ENCODE assay signal across 18 cellular contexts in the genomic region with DNA sequence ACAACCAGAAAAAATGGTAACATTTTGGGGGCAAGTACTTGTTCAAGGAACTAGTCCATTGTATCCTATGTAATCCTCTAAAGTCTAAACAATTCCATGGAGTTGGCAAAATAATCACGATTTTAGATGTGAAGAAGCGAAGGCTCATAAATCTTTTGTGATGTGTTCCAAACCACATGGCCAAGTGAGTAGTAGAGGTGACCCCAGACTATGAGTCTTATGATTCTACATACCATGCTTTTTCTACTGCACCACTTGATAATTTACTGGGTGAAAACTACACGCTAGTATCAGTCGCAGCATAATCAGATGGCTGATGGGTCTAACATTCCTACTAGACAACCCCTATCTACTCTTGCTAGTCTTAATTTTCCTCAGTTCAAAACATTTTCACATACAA.
DNase-seq lines count a peak whose midpoint lies in the region; ATAC-seq and TF ChIP-seq lines count a peak whose summit lies in the region.
"Had no signal": no experiment of that assay in that cellular context is flagged by ENCODE, and none has a peak within 500 bp of the region (broad histone marks: within the 10 kb centered on the region; RNA-seq: fewer than 3 reads in every experiment).

No MANE protein-coding gene starts in this region.

- TF ChIP-seq POLR2A in esophagus muscularis mucosa (IDR thresholded peaks at IDR 0.05; ENCODE audit: low read depth), result no peak

- H2AFZ ChIP-seq in ACC112 (ENCODE audit: low read length, unreplicated experiment), result no peak overlapping the region
- no peak overlapping the region for H2AFZ ChIP-seq in mesenchymal stem cell (ENCODE audit: low read depth, low read length)

- H3K4me3 ChIP-seq in ACC112 (ENCODE audit: low read depth, low read length) (no peak overlapping the region), esophagus muscularis mucosa (no peak overlapping the region), mesenchymal stem cell (ENCODE audit: insufficient read depth in 1 of 2, low read depth in 1 of 2, low read length in 2 of 2) (no peak overlapping the region), mesendoderm (ENCODE audit: low read length) (no peak overlapping the region), right cardiac atrium (ENCODE audit: low read length) (no peak overlapping the region)
- H3K4me3 ChIP-seq: MG63 had no signal

- WGBS in esophagus muscularis mucosa, result 71% methylated on average over 4 of the region's 4 CpGs
- 58% methylated on average over 3 of the region's 4 CpGs for WGBS in mesenchymal stem cell
- no CpG with 5 or more reads among the region's 4 CpGs for WGBS in mesendoderm (ENCODE audit: extremely low coverage, insufficient coverage, low lambda C conversion rate)
- 90% methylated on average over 4 of the region's 4 CpGs for WGBS in right cardiac atrium

- H3K4me2 ChIP-seq in mesenchymal stem cell (ENCODE audit: low read length, poor library complexity, severe bottlenecking), result no peak overlapping the region
- H3K4me2 ChIP-seq in mesendoderm (ENCODE audit: low read length), result no peak overlapping the region

- H4K8ac ChIP-seq in mesenchymal stem cell (ENCODE audit: low read length), result no peak overlapping the region
- H4K8ac ChIP-seq in mesendoderm (ENCODE audit: low read depth, low read length), result no peak overlapping the region

- H3K79me2 ChIP-seq in ACC112 (ENCODE audit: control insufficient read depth, insufficient read depth, low read length, unreplicated experiment) (no peaks in the 10 kb centered on the region), mesendoderm (ENCODE audit: control insufficient read depth, insufficient read depth, low read length) (no peaks in the 10 kb centered on the region)

- no peak overlapping the region for H2BK120ac ChIP-seq in mesenchymal stem cell (ENCODE audit: low read depth, low read length)
- no peak overlapping the region for H2BK120ac ChIP-seq in mesendoderm (ENCODE audit: low read depth, low read length)

- H3K23ac ChIP-seq in mesenchymal stem cell (ENCODE audit: low read length in 2 of 2) (no peak overlapping the region), mesendoderm (ENCODE audit: low read length) (no peak overlapping the region)

- H3K56ac ChIP-seq in mesendoderm (ENCODE audit: low read length), result no peak overlapping the region

- H2BK15ac ChIP-seq in mesenchymal stem cell (ENCODE audit: low read depth, poor library complexity, severe bottlenecking) (no peak overlapping the region), mesendoderm (replicated peaks; ENCODE audit: low read depth) (no peak overlapping the region)

- H3K18ac ChIP-seq in mesenchymal stem cell (ENCODE audit: low read depth in 1 of 2, low read length in 2 of 2), result peak overlapping the region in 1 of 2 experiments; percentile 30
- H3K18ac ChIP-seq in mesendoderm (ENCODE audit: low read length), result no peak overlapping the region

- H3K9ac ChIP-seq in mesenchymal stem cell (ENCODE audit: low read length) (no peak overlapping the region), mesendoderm (ENCODE audit: low read length) (no peak overlapping the region)

- H2BK5ac ChIP-seq in mesenchymal stem cell (ENCODE audit: low read depth, low read length, poor library complexity, severe bottlenecking) (no peak overlapping the region), mesendoderm (ENCODE audit: low read length) (no peak overlapping the region)

- H3K4ac ChIP-seq in mesenchymal stem cell (ENCODE audit: low read depth in 1 of 2, low read length in 2 of 2), result no peak overlapping the region
- H3K4ac ChIP-seq in mesendoderm (ENCODE audit: low read depth, low read length), result no peak overlapping the region

- peak overlapping the region; percentile 40; the same call in 1 of the 2 replicates for H3K27ac ChIP-seq in ACC112 (ENCODE audit: low read depth, low read length)
- H3K27ac ChIP-seq in esophagus muscularis mucosa (replicated peaks in 1 of 4), result peak overlapping the region; percentile 11 to 42 (median 36)
- peak overlapping the region; percentile 67 for H3K27ac ChIP-seq in mesenchymal stem cell (ENCODE audit: low read length, poor library complexity, severe bottlenecking)
- no peak overlapping the region for H3K27ac ChIP-seq in mesendoderm (ENCODE audit: low read depth, low read length)
- no peak overlapping the region for H3K27ac ChIP-seq in right cardiac atrium (ENCODE audit: low read length)
- H3K27ac ChIP-seq: HL-60 had no signal

- H3K9me3 ChIP-seq in esophagus muscularis mucosa (no peaks in the 10 kb centered on the region), mesenchymal stem cell (ENCODE audit: control insufficient read depth, low read length) (no peaks in the 10 kb centered on the region), right cardiac atrium (ENCODE audit: control insufficient read depth, low read length) (no peaks in the 10 kb centered on the region)
- H3K9me3 ChIP-seq: BE2C, Caco-2, MG63 had no signal

- DNase-seq in RPMI7951 (ENCODE audit: low read depth) (peak; percentile 33), esophagus muscularis mucosa (ENCODE audit: extremely low spot score) (no peak), mesenchymal stem cell (peak; percentile 62), dermis blood vessel endothelial cell (no peak), NCI-H1092 treated with DMSO at 0.1 percent for 48 hours (lab: John Stamatoyannopoulos, UW) (no peak), mesendoderm (no peak), right cardiac atrium (no peak)
- DNase-seq: 8988T; CD4-positive, CD25-positive, alpha-beta regulatory T cell; GF-D8; NCI-H1048; NCI-H1436 treated with DMSO at 0.1 percent for 48 hours had no signal

- no peak for ATAC-seq in right cardiac atrium
- ATAC-seq: Panc1 had no signal

- intact Hi-C loops in esophagus muscularis mucosa (cut with DNase I) (loop anchor here (5.0 to 10.0 kb wide), 2 partner anchors 375 to 462 kb away; no protein-coding TSS in a partner anchor), right cardiac atrium (cut with DNase I) (loop anchor here in 1 of 4 donors (10.0 kb wide), 1 partner anchor 368 kb away; the partner anchor contains the start of gene OSR1)

- H4K5ac ChIP-seq in mesendoderm (ENCODE audit: low read length), result no peak overlapping the region

- TF ChIP-seq CTCF in esophagus muscularis mucosa (IDR thresholded peaks at IDR 0.05), result no peak

- H3K4me1 ChIP-seq in ACC112 (ENCODE audit: control insufficient read depth, insufficient read depth, low read length, unreplicated experiment) (peaks cover 43% of the 10 kb centered on the region), esophagus muscularis mucosa (peaks cover 15 to 39% (median 35%) of the 10 kb centered on the region in 4 donors), mesenchymal stem cell (ENCODE audit: control insufficient read depth, insufficient read depth, low read depth, low read length) (peaks cover 6% of the 10 kb centered on the region), mesendoderm (ENCODE audit: control insufficient read depth, low read depth, low read length) (no peaks in the 10 kb centered on the region), right cardiac atrium (ENCODE audit: control insufficient read depth, insufficient read depth, low read length) (peaks cover 4% of the 10 kb centered on the region)
- H3K4me1 ChIP-seq: BE2C, Caco-2 had no signal

- no peak for TF ChIP-seq EP300 in esophagus muscularis mucosa (IDR thresholded peaks at IDR 0.05)

- no peak overlapping the region for H4K91ac ChIP-seq in mesenchymal stem cell (ENCODE audit: low read length)

- H3K79me1 ChIP-seq in mesenchymal stem cell (replicated peaks; ENCODE audit: low read length, poor library complexity, severe bottlenecking) (no peaks in the 10 kb centered on the region), mesendoderm (ENCODE audit: low read length) (no peaks in the 10 kb centered on the region)

- no peak overlapping the region for H3K14ac ChIP-seq in mesenchymal stem cell (ENCODE audit: low read length in 2 of 2)

- no peaks in the 10 kb centered on the region for H3K27me3 ChIP-seq in ACC112 (ENCODE audit: insufficient read depth, low read length)
- no peaks in the 10 kb centered on the region for H3K27me3 ChIP-seq in esophagus muscularis mucosa
- H3K27me3 ChIP-seq in mesenchymal stem cell (ENCODE audit: control insufficient read depth in 1 of 2, insufficient read depth in 1 of 2, low read length in 2 of 2), result no peaks in the 10 kb centered on the region
- no peaks in the 10 kb centered on the region for H3K27me3 ChIP-seq in mesendoderm (ENCODE audit: insufficient read depth, low read length, poor library complexity)
- H3K27me3 ChIP-seq in right cardiac atrium (ENCODE audit: control insufficient read depth, insufficient read depth), result no peaks in the 10 kb centered on the region
- H3K27me3 ChIP-seq: BE2C, MG63 had no signal

- H3K36me3 ChIP-seq in ACC112 (ENCODE audit: insufficient read depth, low read length), result no peaks in the 10 kb centered on the region
- H3K36me3 ChIP-seq in esophagus muscularis mucosa, result no peaks in the 10 kb centered on the region
- no peaks in the 10 kb centered on the region for H3K36me3 ChIP-seq in mesenchymal stem cell (ENCODE audit: control insufficient read depth in 1 of 2, insufficient read depth in 2 of 2, low read depth in 1 of 2, low read length in 2 of 2)
- no peaks in the 10 kb centered on the region for H3K36me3 ChIP-seq in mesendoderm (ENCODE audit: control insufficient read depth, insufficient read depth, low read length)
- H3K36me3 ChIP-seq: BE2C, MG63 had no signal

- H2AK5ac ChIP-seq in mesenchymal stem cell (ENCODE audit: low read length, severe bottlenecking) (no peak overlapping the region), mesendoderm (ENCODE audit: low read length) (no peak overlapping the region)

- H2BK12ac ChIP-seq in mesenchymal stem cell (ENCODE audit: low read length in 2 of 2), result no peak overlapping the region

Comparison
In these comparisons a context has a peak if more than half of its experiments do, and no peak if none do; other contexts are left out.
1. H3K27ac ChIP-seq: peak in ACC112 (single experiment), esophagus muscularis mucosa (4 of 4) and mesenchymal stem cell (single experiment); none in mesendoderm (single experiment) and right cardiac atrium (single experiment).
2. DNase-seq: peak in RPMI7951 (single experiment) and mesenchymal stem cell (single experiment); none in esophagus muscularis mucosa (single experiment), dermis blood vessel endothelial cell (single experiment), NCI-H1092 treated with DMSO at 0.1 percent for 48 hours (single experiment), mesendoderm (single experiment) and right cardiac atrium (0 of 3).